Comparison of ENCODE assay signal across 1 cellular context in genomic region chr22:41403532-41404318, GRCh38.
TF ChIP-seq lines count a peak whose summit lies in the region.

No MANE protein-coding gene starts in this region.

TF ChIP-seq in HepG2, 621 proteins besides CTCF, POLR2A, EP300 and RAD21 (continued from another document and continues in another):
- TF ChIP-seq ZNF639 (CRISPR knock-in tag; conservative IDR thresholded peaks at IDR 0.05) (no peak), SNAPC5 (CRISPR knock-in tag; IDR thresholded peaks at IDR 0.05; ENCODE audit: borderline replicate concordance) (no peak), ARID3A (IDR thresholded peaks at IDR 0.05; ENCODE audit: low read depth, low read length) (no peak), ZNF33A (CRISPR knock-in tag; IDR thresholded peaks at IDR 0.05; ENCODE audit: borderline replicate concordance) (no peak), ZNF121 (CRISPR knock-in tag; IDR thresholded peaks at IDR 0.05) (no peak), BCLAF1 (IDR thresholded peaks at IDR 0.05) (no peak), ZNF24 (IDR thresholded peaks at IDR 0.05) (no peak), ZFX (CRISPR knock-in tag; IDR thresholded peaks at IDR 0.05; ENCODE audit: low read depth) (peak; percentile 50; the same call in 1 of the 2 replicates), ZNF33B (CRISPR knock-in tag; IDR thresholded peaks at IDR 0.05) (no peak), HINFP (CRISPR knock-in tag; IDR thresholded peaks at IDR 0.05; ENCODE audit: low read depth) (no peak), SRSF9 (IDR thresholded peaks at IDR 0.05; ENCODE audit: borderline replicate concordance, insufficient read depth, low read depth, low read length, poor library complexity, severe bottlenecking) (no peak), MIER3 (CRISPR knock-in tag; IDR thresholded peaks at IDR 0.05; ENCODE audit: borderline replicate concordance) (peak; percentile 61; the same call in 1 of the 2 replicates), GATAD2A (CRISPR knock-in tag; IDR thresholded peaks at IDR 0.05) (peak; percentile 76), ZNF672 (CRISPR knock-in tag; IDR thresholded peaks at IDR 0.05) (no peak), ZNF562 (CRISPR knock-in tag; IDR thresholded peaks at IDR 0.05; ENCODE audit: borderline replicate concordance) (no peak), MTF2 (CRISPR knock-in tag; IDR thresholded peaks at IDR 0.05; ENCODE audit: borderline replicate concordance) (no peak), ZNF644 (CRISPR knock-in tag; IDR thresholded peaks at IDR 0.05; ENCODE audit: low read depth) (no peak), ZNF510 (CRISPR knock-in tag; IDR thresholded peaks at IDR 0.05; ENCODE audit: low read depth) (no peak), HHEX (CRISPR knock-in tag; IDR thresholded peaks at IDR 0.05) (no peak), TGIF2 (CRISPR knock-in tag; IDR thresholded peaks at IDR 0.05) (0 out of 2 replicates have a peak, but pooled peaks have one; percentile 26), ZNF660 (CRISPR knock-in tag; IDR thresholded peaks at IDR 0.05; ENCODE audit: borderline replicate concordance, low read depth) (no peak), HOXA3 (CRISPR knock-in tag; IDR thresholded peaks at IDR 0.05) (no peak), AGO1 (IDR thresholded peaks at IDR 0.05; ENCODE audit: low read depth, low read length, poor library complexity, severe bottlenecking) (no peak), NR2F1 (CRISPR knock-in tag; IDR thresholded peaks at IDR 0.05) (peak in 1 of 2 experiments; percentile 19; a peak in 1 of 4 replicates), HNF4A (CRISPR knock-in tag; IDR thresholded peaks at IDR 0.05) (peak; percentile 63), SNAI1 (CRISPR knock-in tag; IDR thresholded peaks at IDR 0.05; ENCODE audit: borderline replicate concordance) (no peak), REST (IDR thresholded peaks at IDR 0.05; ENCODE audit: borderline replicate concordance in 1 of 2, low read depth in 1 of 2, low read length in 2 of 2) (no peak), RELA (CRISPR knock-in tag; IDR thresholded peaks at IDR 0.05) (no peak), RCOR2 (CRISPR knock-in tag; IDR thresholded peaks at IDR 0.05) (peak; percentile 62; the same call in 1 of the 2 replicates), HMG20B (CRISPR knock-in tag; conservative IDR thresholded peaks at IDR 0.05) (no peak)
- TF ChIP-seq, protein P1, sequence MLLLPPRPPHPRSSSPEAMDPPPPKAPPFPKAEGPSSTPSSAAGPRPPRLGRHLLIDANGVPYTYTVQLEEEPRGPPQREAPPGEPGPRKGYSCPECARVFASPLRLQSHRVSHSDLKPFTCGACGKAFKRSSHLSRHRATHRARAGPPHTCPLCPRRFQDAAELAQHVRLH (CRISPR knock-in tag; IDR thresholded peaks at IDR 0.05; ENCODE audit: borderline replicate concordance, low read depth): peak; percentile 56; the same call in 1 of the 2 replicates
- TF ChIP-seq, protein P2, sequence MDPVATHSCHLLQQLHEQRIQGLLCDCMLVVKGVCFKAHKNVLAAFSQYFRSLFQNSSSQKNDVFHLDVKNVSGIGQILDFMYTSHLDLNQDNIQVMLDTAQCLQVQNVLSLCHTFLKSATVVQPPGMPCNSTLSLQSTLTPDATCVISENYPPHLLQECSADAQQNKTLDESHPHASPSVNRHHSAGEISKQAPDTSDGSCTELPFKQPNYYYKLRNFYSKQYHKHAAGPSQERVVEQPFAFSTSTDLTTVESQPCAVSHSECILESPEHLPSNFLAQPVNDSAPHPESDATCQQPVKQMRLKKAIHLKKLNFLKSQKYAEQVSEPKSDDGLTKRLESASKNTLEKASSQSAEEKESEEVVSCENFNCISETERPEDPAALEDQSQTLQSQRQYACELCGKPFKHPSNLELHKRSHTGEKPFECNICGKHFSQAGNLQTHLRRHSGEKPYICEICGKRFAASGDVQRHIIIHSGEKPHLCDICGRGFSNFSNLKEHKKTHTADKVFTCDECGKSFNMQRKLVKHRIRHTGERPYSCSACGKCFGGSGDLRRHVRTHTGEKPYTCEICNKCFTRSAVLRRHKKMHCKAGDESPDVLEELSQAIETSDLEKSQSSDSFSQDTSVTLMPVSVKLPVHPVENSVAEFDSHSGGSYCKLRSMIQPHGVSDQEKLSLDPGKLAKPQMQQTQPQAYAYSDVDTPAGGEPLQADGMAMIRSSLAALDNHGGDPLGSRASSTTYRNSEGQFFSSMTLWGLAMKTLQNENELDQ (CRISPR knock-in tag; IDR thresholded peaks at IDR 0.05; ENCODE audit: borderline replicate concordance): no peak
- TF ChIP-seq, protein P3, sequence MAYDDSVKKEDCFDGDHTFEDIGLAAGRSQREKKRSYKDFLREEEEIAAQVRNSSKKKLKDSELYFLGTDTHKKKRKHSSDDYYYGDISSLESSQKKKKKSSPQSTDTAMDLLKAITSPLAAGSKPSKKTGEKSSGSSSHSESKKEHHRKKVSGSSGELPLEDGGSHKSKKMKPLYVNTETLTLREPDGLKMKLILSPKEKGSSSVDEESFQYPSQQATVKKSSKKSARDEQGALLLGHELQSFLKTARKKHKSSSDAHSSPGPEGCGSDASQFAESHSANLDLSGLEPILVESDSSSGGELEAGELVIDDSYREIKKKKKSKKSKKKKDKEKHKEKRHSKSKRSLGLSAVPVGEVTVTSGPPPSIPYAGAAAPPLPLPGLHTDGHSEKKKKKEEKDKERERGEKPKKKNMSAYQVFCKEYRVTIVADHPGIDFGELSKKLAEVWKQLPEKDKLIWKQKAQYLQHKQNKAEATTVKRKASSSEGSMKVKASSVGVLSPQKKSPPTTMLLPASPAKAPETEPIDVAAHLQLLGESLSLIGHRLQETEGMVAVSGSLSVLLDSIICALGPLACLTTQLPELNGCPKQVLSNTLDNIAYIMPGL (CRISPR knock-in tag; IDR thresholded peaks at IDR 0.05; ENCODE audit: borderline replicate concordance in 1 of 2, low read depth in 1 of 2): peak; percentile 67 to 87; a peak in 3 of 4 replicates
- TF ChIP-seq, protein P4, sequence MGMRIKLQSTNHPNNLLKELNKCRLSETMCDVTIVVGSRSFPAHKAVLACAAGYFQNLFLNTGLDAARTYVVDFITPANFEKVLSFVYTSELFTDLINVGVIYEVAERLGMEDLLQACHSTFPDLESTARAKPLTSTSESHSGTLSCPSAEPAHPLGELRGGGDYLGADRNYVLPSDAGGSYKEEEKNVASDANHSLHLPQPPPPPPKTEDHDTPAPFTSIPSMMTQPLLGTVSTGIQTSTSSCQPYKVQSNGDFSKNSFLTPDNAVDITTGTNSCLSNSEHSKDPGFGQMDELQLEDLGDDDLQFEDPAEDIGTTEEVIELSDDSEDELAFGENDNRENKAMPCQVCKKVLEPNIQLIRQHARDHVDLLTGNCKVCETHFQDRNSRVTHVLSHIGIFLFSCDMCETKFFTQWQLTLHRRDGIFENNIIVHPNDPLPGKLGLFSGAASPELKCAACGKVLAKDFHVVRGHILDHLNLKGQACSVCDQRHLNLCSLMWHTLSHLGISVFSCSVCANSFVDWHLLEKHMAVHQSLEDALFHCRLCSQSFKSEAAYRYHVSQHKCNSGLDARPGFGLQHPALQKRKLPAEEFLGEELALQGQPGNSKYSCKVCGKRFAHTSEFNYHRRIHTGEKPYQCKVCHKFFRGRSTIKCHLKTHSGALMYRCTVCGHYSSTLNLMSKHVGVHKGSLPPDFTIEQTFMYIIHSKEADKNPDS (CRISPR knock-in tag; IDR thresholded peaks at IDR 0.05): no peak
- TF ChIP-seq, protein P5, sequence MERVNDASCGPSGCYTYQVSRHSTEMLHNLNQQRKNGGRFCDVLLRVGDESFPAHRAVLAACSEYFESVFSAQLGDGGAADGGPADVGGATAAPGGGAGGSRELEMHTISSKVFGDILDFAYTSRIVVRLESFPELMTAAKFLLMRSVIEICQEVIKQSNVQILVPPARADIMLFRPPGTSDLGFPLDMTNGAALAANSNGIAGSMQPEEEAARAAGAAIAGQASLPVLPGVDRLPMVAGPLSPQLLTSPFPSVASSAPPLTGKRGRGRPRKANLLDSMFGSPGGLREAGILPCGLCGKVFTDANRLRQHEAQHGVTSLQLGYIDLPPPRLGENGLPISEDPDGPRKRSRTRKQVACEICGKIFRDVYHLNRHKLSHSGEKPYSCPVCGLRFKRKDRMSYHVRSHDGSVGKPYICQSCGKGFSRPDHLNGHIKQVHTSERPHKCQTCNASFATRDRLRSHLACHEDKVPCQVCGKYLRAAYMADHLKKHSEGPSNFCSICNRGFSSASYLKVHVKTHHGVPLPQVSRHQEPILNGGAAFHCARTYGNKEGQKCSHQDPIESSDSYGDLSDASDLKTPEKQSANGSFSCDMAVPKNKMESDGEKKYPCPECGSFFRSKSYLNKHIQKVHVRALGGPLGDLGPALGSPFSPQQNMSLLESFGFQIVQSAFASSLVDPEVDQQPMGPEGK (CRISPR knock-in tag; IDR thresholded peaks at IDR 0.05): 0 out of 2 replicates have a peak, but pooled peaks have one; percentile 43
- TF ChIP-seq, protein P6, sequence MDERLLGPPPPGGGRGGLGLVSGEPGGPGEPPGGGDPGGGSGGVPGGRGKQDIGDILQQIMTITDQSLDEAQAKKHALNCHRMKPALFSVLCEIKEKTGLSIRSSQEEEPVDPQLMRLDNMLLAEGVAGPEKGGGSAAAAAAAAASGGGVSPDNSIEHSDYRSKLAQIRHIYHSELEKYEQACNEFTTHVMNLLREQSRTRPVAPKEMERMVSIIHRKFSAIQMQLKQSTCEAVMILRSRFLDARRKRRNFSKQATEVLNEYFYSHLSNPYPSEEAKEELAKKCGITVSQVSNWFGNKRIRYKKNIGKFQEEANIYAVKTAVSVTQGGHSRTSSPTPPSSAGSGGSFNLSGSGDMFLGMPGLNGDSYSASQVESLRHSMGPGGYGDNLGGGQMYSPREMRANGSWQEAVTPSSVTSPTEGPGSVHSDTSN (CRISPR knock-in tag; IDR thresholded peaks at IDR 0.05): no peak
